ENCODE assay signal across 24 cellular contexts in genomic region chrX:153502131-153502530, GRCh38. TPM values are rescaled to one million over a fixed set of nuclear protein-coding genes. Genes with fewer than 3 reads are reported as not detected.
DNase-seq lines count a peak whose midpoint lies in the region; ATAC-seq and TF ChIP-seq lines count a peak whose summit lies in the region.
"Had no signal": no experiment of that assay in that cellular context is flagged by ENCODE, and none has a peak within 500 bp of the region (broad histone marks: within the 10 kb centered on the region; RNA-seq: fewer than 3 reads in every experiment).

No MANE protein-coding gene starts in this region.

- H3K9me3 Mint-ChIP-seq in chondrocyte (ENCODE audit: low read depth), result peaks cover 2% of the 10 kb centered on the region
- peaks cover 21% of the 10 kb centered on the region for H3K9me3 Mint-ChIP-seq in nephron progenitor cell
- no peaks in the 10 kb centered on the region for H3K9me3 Mint-ChIP-seq in T-cell
- H3K9me3 Mint-ChIP-seq: CD4-positive, alpha-beta T cell; CD8-positive, alpha-beta memory T cell had no signal

- H3K27me3 Mint-ChIP-seq in chondrocyte (ENCODE audit: low read depth) (no peaks in the 10 kb centered on the region), nephron progenitor cell (ENCODE audit: low read depth, poor library complexity) (no peaks in the 10 kb centered on the region), T-cell (peaks cover 0 to 4% of the 10 kb centered on the region in 2 donors)
- H3K27me3 Mint-ChIP-seq: CD4-positive, alpha-beta T cell had no signal

- H3K4me3 ChIP-seq in HEK293 (ENCODE audit: low read depth, low read length) (no peak overlapping the region), tibial artery (peak overlapping the region; percentile 16 to 18)
- H3K4me3 ChIP-seq: A549; BLaER1 treated with 17β-estradiol and CSF1 and Interleukin-3, amounts not matched to agents 10 nM and 100 nM; GM12878; GM23248 had no signal

- H3K27ac Mint-ChIP-seq in chondrocyte (ENCODE audit: unreplicated experiment), result peak overlapping the region; percentile 51
- peak overlapping the region; percentile 19 for H3K27ac Mint-ChIP-seq in nephron progenitor cell
- no peak overlapping the region for H3K27ac Mint-ChIP-seq in T-cell
- H3K27ac Mint-ChIP-seq: CD14-positive monocyte; CD4-positive, alpha-beta T cell; CD8-positive, alpha-beta memory T cell had no signal

- H3K27ac ChIP-seq in HEK293 (ENCODE audit: extremely low read depth, low read depth, low read length) (no peak overlapping the region), tibial artery (peak overlapping the region; percentile 88 to 91)
- H3K27ac ChIP-seq: A549; BLaER1 treated with 17β-estradiol and CSF1 and Interleukin-3, amounts not matched to agents 10 nM and 100 nM; GM23248 had no signal

- ATAC-seq in GM18867 (IDR thresholded peaks at IDR 0.05; ENCODE audit: unreplicated experiment) (no peak), T-cell (replicated peaks in 1 of 4) (no peak), GM19035 (IDR thresholded peaks at IDR 0.05; ENCODE audit: unreplicated experiment) (no peak)
- ATAC-seq: A549, GM12878 had no signal

- H3K4me1 ChIP-seq in HEK293 (ENCODE audit: control insufficient read depth, insufficient read depth, low read length) (no peaks in the 10 kb centered on the region), tibial artery (peaks cover 0 to 62% (median 51%) of the 10 kb centered on the region in 4 donors)
- H3K4me1 ChIP-seq: A549 had no signal

- TF ChIP-seq CTCF in HEK293 (tag by site-specific recombination; IDR thresholded peaks at IDR 0.05) (no peak), chondrocyte (IDR thresholded peaks at IDR 0.05) (no peak), nephron progenitor cell (IDR thresholded peaks at IDR 0.05) (no peak), tibial artery (IDR thresholded peaks at IDR 0.05) (no peak)

- H3K4me1 Mint-ChIP-seq in chondrocyte (ENCODE audit: low read depth), result peaks cover 40% of the 10 kb centered on the region
- peaks cover 9% of the 10 kb centered on the region for H3K4me1 Mint-ChIP-seq in nephron progenitor cell
- H3K4me1 Mint-ChIP-seq in T-cell, result peaks cover 0 to 3% (median under 1%) of the 10 kb centered on the region in 3 donors
- H3K4me1 Mint-ChIP-seq: CD14-positive monocyte had no signal

- H3K9me3 ChIP-seq in HEK293 (ENCODE audit: control insufficient read depth, insufficient read depth, low read depth, low read length) (no peaks in the 10 kb centered on the region), tibial artery (no peaks in the 10 kb centered on the region)
- H3K9me3 ChIP-seq: A549, BE2C had no signal

- DNase-seq in chondrocyte (ENCODE audit: low spot score), result no peak
- DNase-seq in nephron progenitor cell, result no peak
- DNase-seq in tibial artery, result peak in 1 of 2 donors; percentile 80
- DNase-seq in T-cell, result no peak
- DNase-seq: 8988T; ACHN; AML-193; BE2C; CD4-positive, alpha-beta T cell; CD8-positive, alpha-beta memory T cell; DMS 273 treated with DMSO at 0.1 percent for 48 hours; DMS53; DMS79 treated with DMSO at 0.1 percent for 48 hours; GDM1; GM23248; H7; HCEC 1CT had no signal

- POLR2A ChIA-PET in HEK293 (lab: Yijun Ruan, JAX) (no interaction called here), T-cell (lab: Charles Lee) (no interaction called here)

- intact Hi-C loops in tibial artery (cut with DNase I; ENCODE audit: low total_unique reads), result no loop called here

- H3K36me3 Mint-ChIP-seq in chondrocyte (ENCODE audit: low read depth) (peaks cover 12% of the 10 kb centered on the region), nephron progenitor cell (ENCODE audit: low read depth) (no peaks in the 10 kb centered on the region), T-cell (no peaks in the 10 kb centered on the region)
- H3K36me3 Mint-ChIP-seq: CD14-positive monocyte; CD8-positive, alpha-beta memory T cell had no signal

- H3K4me3 Mint-ChIP-seq in chondrocyte (ENCODE audit: unreplicated experiment) (no peak overlapping the region), nephron progenitor cell (no peak overlapping the region), T-cell (no peak overlapping the region)
- H3K4me3 Mint-ChIP-seq: CD14-positive monocyte; CD4-positive, alpha-beta T cell; CD8-positive, alpha-beta memory T cell had no signal

- no peaks in the 10 kb centered on the region for H3K36me3 ChIP-seq in HEK293 (ENCODE audit: control insufficient read depth in 2 of 2, insufficient read depth in 1 of 2, low read length in 2 of 2)
- H3K36me3 ChIP-seq in tibial artery, result peaks cover 0 to 11% (median 11%) of the 10 kb centered on the region in 3 donors
- H3K36me3 ChIP-seq: BE2C; BLaER1 treated with 17β-estradiol and CSF1 and Interleukin-3, amounts not matched to agents 10 nM and 100 nM had no signal

- CTCF ChIA-PET in HEK293 (lab: Yijun Ruan, JAX) (no interaction called here), T-cell (lab: Charles Lee) (interaction anchor here in 1 of 2 donors (0.7 kb wide), 1 partner anchor 97 kb away, joined by 4 read pairs; no protein-coding TSS in a partner anchor)

- no peaks in the 10 kb centered on the region for H3K27me3 ChIP-seq in tibial artery
- H3K27me3 ChIP-seq: BE2C had no signal

TF ChIP-seq in HEK293, 187 proteins besides CTCF, POLR2A, EP300 and RAD21:
- TF ChIP-seq ZIC2 (tag by site-specific recombination; IDR thresholded peaks at IDR 0.05), result 0 out of 2 replicates have a peak, but pooled peaks have one; percentile 5
- TF ChIP-seq ZNF596 (tag by site-specific recombination; IDR thresholded peaks at IDR 0.05), result no peak
TF ChIP-seq in HEK293: peak in this region for 1.

RNA-seq across cellular contexts. Expression of gene BGN, which starts 7.4 kb away (rescaled TPM):
- total RNA-seq in chondrocyte, result 1,195 to 2,668 TPM (median 2,632 TPM) in 3 replicates
- total RNA-seq in T-cell, result under 1 TPM in 3 of 5 donors, not detected in 2; 0.25 to 0.70 (median 0.30) TPM
- total RNA-seq: CD4-positive, alpha-beta T cell; CD8-positive, alpha-beta memory T cell had no signal

RNA-seq across cellular contexts. Expression of gene ATP2B3, which starts 15.3 kb away (rescaled TPM):
- total RNA-seq in chondrocyte, result 0.17 to 0.46 TPM (median 0.37 TPM) in 3 replicates
- under 1 TPM in 1 of 5 donors, not detected in 4; 0.13 TPM for total RNA-seq in T-cell
- total RNA-seq: CD4-positive, alpha-beta T cell; CD8-positive, alpha-beta memory T cell; GM12878; GM23248; H7 had no signal

RNA-seq across cellular contexts. Expression of gene HAUS7, which starts 31.8 kb away (rescaled TPM):
- 31.3 to 43.6 TPM (median 32.3 TPM) in 3 replicates for total RNA-seq in chondrocyte
- total RNA-seq in T-cell, result 10 to 100 TPM; 30.7 to 58.4 (median 48.6) TPM

RNA-seq across cellular contexts. Expression of gene TREX2, which starts 56.3 kb away (rescaled TPM):
- 0.80 to 1.6 TPM (median 1.6 TPM) in 3 replicates for total RNA-seq in chondrocyte
- total RNA-seq in T-cell, result 1 to 10 TPM; 2.4 to 6.3 (median 5.4) TPM

Comparison
In these comparisons a context has a peak if more than half of its experiments do, and no peak if none do; other contexts are left out.
1. H3K27ac Mint-ChIP-seq: peak in chondrocyte (single experiment) and nephron progenitor cell (single experiment); none in T-cell (0 of 2).
2. RNA of gene BGN, which starts 7.4 kb away (total RNA-seq): 1,195 to 2,668 TPM in chondrocyte; 0.25 to 0.70 TPM in T-cell; every median in the first group is over 100 times any median in the second.